Comparison of ENCODE assay signal across 14 cellular contexts in genomic region chr7:38211940-38212339, GRCh38. TPM values are rescaled to one million over a fixed set of nuclear protein-coding genes. Genes with fewer than 3 reads are reported as not detected.
A peak's percentile ranks its signal among the peaks of the same experiment; 100 is the strongest.
DNase-seq lines count a peak whose midpoint lies in the region; ATAC-seq, FAIRE-seq and TF ChIP-seq lines count a peak whose summit lies in the region.
"Had no signal": no experiment of that assay in that cellular context is flagged by ENCODE, and none has a peak within 500 bp of the region (broad histone marks: within the 10 kb centered on the region; RNA-seq: fewer than 3 reads in every experiment).

No MANE protein-coding gene starts in this region.

- no peaks in the 10 kb centered on the region for H3K27me3 ChIP-seq in right cardiac atrium (ENCODE audit: control insufficient read depth, insufficient read depth)
- H3K27me3 ChIP-seq in sigmoid colon = no peaks in the 10 kb centered on the region

- WGBS in right cardiac atrium = 21% methylated on average over 3 of the region's 3 CpGs
- WGBS in sigmoid colon, 2 donors = 68 to 86% methylated on average over 3 of the region's 3 CpGs

- TF ChIP-seq POLR2A in sigmoid colon (IDR thresholded peaks at IDR 0.05) (no peak), GM12891 (IDR thresholded peaks at IDR 0.05; ENCODE audit: low read depth, low read length) (no peak)

- POLR2A ChIA-PET in GM10248 (lab: Yijun Ruan, JAX) = interaction anchor here (0.6 kb wide), 1 partner anchor 15 kb away, joined by 6 read pairs; no protein-coding TSS in a partner anchor

- ATAC-seq in right cardiac atrium (peak; percentile 61 to 64), GM21390 (IDR thresholded peaks at IDR 0.05; ENCODE audit: unreplicated experiment) (no peak)

- peaks cover 4% of the 10 kb centered on the region for H3K4me1 ChIP-seq in right cardiac atrium (ENCODE audit: control insufficient read depth, insufficient read depth, low read length)
- peaks cover 0 to 26% (median 20%) of the 10 kb centered on the region in 4 donors for H3K4me1 ChIP-seq in sigmoid colon

- TF ChIP-seq CTCF in sigmoid colon (IDR thresholded peaks at IDR 0.05) (no peak), GM10248 (IDR thresholded peaks at IDR 0.05; ENCODE audit: control extremely low read depth, extremely low read depth, low read depth, missing control alignments) (no peak)

- H3K36me3 ChIP-seq in sigmoid colon = peaks cover 0 to 34% (median 5%) of the 10 kb centered on the region in 4 donors

- CTCF ChIA-PET in GM10248 (lab: Yijun Ruan, JAX) = interaction anchor here (0.7 to 3.0 kb wide), 8 partner anchors 7 to 157 kb away, joined by 3 to 18 read pairs (median 5); no protein-coding TSS in a partner anchor

- intact Hi-C loops in right cardiac atrium (cut with DNase I) (no loop called here), sigmoid colon (cut with DNase I) (no loop called here)

- H3K27ac ChIP-seq in right cardiac atrium (ENCODE audit: low read length) (no peak overlapping the region), sigmoid colon (peak overlapping the region; percentile 23 to 33 (median 30))

- H3K9me3 ChIP-seq in right cardiac atrium (ENCODE audit: control insufficient read depth, low read length) (no peaks in the 10 kb centered on the region), sigmoid colon (no peaks in the 10 kb centered on the region)

- TF ChIP-seq EP300 in sigmoid colon (IDR thresholded peaks at IDR 0.05) = no peak

- no peak for FAIRE-seq in GM12891 (lab: Jason Lieb, UNC)

- DNase-seq in DMS53 (lab: John Stamatoyannopoulos, UW) (peak; percentile 31), DMS53 treated with DMSO at 0.1 percent for 48 hours (lab: John Stamatoyannopoulos, UW; ENCODE audit: unreplicated experiment) (no peak), astrocyte of the hippocampus (ENCODE audit: low read depth, low spot score) (peak; percentile 72), right cardiac atrium (peak; percentile 31 to 71 (median 60)), sigmoid colon (peak; percentile 79), GM12891 (ENCODE audit: insufficient read length, low spot score) (no peak), GM10248 (ENCODE audit: extremely low spot score) (no peak)
- DNase-seq: 8988T; activated CD4-positive, alpha-beta memory T cell treated with anti-CD3 and anti-CD28 coated beads, Interleukin-2, amount 10 ng/mL, durations not matched to agents 7 days and 5 days; GF-D8; NCI-H1092 treated with DMSO at 0.1 percent for 48 hours; stimulated activated CD4-positive, alpha-beta T cell treated with anti-CD3 and anti-CD28 coated beads, Interleukin-12 subunit alpha, Interleukin-12 subunit beta, amount 100 ng/mL, for 4 hours had no signal

- H3K4me3 ChIP-seq in right cardiac atrium (ENCODE audit: low read length) (no peak overlapping the region), sigmoid colon (no peak overlapping the region)
- H3K4me3 ChIP-seq: lung had no signal

TF ChIP-seq in GM12891, 5 proteins besides CTCF, POLR2A, EP300 and RAD21:
- TF ChIP-seq PAX5 (IDR thresholded peaks at IDR 0.05; ENCODE audit: insufficient read depth, low read length, severe bottlenecking) (no peak), TAF1 (IDR thresholded peaks at IDR 0.05; ENCODE audit: low read depth, low read length) (no peak), SPI1 (IDR thresholded peaks at IDR 0.05; ENCODE audit: low read depth, low read length) (no peak), POU2F2 (IDR thresholded peaks at IDR 0.05; ENCODE audit: low read depth, low read length) (no peak), POLR2AphosphoS5 (IDR thresholded peaks at IDR 0.05; ENCODE audit: low read depth, low read length) (no peak)

RNA-seq across cellular contexts. Expression of gene STARD3NL, which starts 33.9 kb away (rescaled TPM):
- total RNA-seq in right cardiac atrium = 10 to 100 TPM; 32.1 to 45.1 (median 33.6) TPM
- polyA plus RNA-seq in right cardiac atrium = 31.9 TPM
- total RNA-seq in sigmoid colon = 10 to 100 TPM; 28.2 to 67.6 (median 48.5) TPM
- 10 to 100 TPM; 26.3 to 44.4 (median 32.8) TPM for polyA plus RNA-seq in sigmoid colon
- polyA plus RNA-seq in GM12891 (2012; ENCODE audit: low read depth, missing spikeins) = 50.1 TPM

Comparison
In these comparisons a context has a peak if more than half of its experiments do, and no peak if none do; other contexts are left out.
1. DNase-seq: peak in DMS53 (single experiment), astrocyte of the hippocampus (single experiment), right cardiac atrium (3 of 3) and sigmoid colon (single experiment); none in DMS53 treated with DMSO at 0.1 percent for 48 hours (single experiment), GM12891 (single experiment) and GM10248 (single experiment).